ENCODE assay signal across 12 cellular contexts in the genomic region with DNA sequence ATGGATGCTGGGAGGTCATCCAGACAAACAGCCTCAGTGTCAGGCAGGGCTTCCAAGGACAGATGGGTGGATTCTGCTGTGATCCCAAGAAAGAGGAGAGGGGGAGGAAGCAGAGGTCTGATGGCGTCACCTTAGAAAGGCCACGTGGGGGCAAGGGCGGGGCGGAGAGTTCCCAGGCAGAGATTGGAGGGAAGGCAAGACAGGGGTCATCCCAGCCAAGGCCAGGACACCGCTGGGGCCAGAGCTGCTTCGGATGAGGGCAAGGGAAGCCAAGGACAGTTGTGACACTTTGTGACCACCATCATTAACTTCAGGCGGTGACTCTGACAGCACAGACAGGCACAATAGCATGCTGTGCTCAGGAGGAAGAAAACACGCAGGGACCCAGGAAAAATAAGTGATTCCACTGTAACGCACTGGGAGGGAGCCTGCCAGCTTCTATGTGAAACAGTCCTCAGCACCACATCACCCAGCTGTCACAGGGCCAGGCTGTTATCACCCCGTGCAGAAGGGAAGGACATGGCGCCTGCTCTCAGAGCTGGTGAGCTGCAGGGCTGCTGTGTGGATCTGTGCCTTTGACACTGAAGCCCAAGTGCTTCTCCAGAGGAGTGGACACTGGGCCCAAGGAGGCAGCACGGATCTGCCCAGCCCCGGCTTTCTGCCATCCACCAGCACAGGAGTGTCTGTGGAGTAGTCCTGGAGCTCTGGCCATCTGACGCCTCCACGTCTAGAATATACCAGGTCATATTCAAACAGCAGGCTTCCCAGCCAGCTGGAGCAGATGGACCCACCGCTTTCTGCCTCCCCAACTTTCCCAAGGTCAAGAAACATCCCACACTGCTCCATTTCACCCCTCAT.
DNase-seq lines count a peak whose midpoint lies in the region; ATAC-seq and TF ChIP-seq lines count a peak whose summit lies in the region.
"Had no signal": no experiment of that assay in that cellular context is flagged by ENCODE, and none has a peak within 500 bp of the region (broad histone marks: within the 10 kb centered on the region; RNA-seq: fewer than 3 reads in every experiment).

No MANE protein-coding gene starts in this region.

- ATAC-seq in sciatic nerve (no peak), gastrocnemius medialis (no peak), HG03439 (IDR thresholded peaks at IDR 0.05; ENCODE audit: unreplicated experiment) (no peak)
- ATAC-seq: activated T-cell treated with anti-CD3 and anti-CD28 coated beads, Interleukin-2, amount 50 U/mL, for 72 hours had no signal

- intact Hi-C loops in sciatic nerve (cut with DNase I): no loop called here
- intact Hi-C loops in gastrocnemius medialis (cut with DNase I; ENCODE audit: low total_unique reads): no loop called here

- H3K9me3 ChIP-seq in right atrium auricular region (no peaks in the 10 kb centered on the region), gastrocnemius medialis (no peaks in the 10 kb centered on the region)
- H3K9me3 ChIP-seq: tibial nerve had no signal

- H3K36me3 ChIP-seq in H7 (replicated peaks; ENCODE audit: control insufficient read depth, insufficient read depth, low read length): no peaks in the 10 kb centered on the region
- H3K36me3 ChIP-seq in right atrium auricular region: no peaks in the 10 kb centered on the region
- no peaks in the 10 kb centered on the region for H3K36me3 ChIP-seq in gastrocnemius medialis
- H3K36me3 ChIP-seq: tibial nerve had no signal

- no peak overlapping the region for H3K4me3 ChIP-seq in H7 (ENCODE audit: insufficient read depth, low read depth, low read length)
- no peak overlapping the region for H3K4me3 ChIP-seq in right atrium auricular region
- no peak overlapping the region for H3K4me3 ChIP-seq in gastrocnemius medialis
- H3K4me3 ChIP-seq: tibial nerve had no signal

- H3K27me3 ChIP-seq in H7 (ENCODE audit: control insufficient read depth, insufficient read depth, low read length): no peaks in the 10 kb centered on the region
- no peaks in the 10 kb centered on the region for H3K27me3 ChIP-seq in right atrium auricular region
- peaks cover 4 to 15% (median 11%) of the 10 kb centered on the region in 3 donors for H3K27me3 ChIP-seq in gastrocnemius medialis
- H3K27me3 ChIP-seq: tibial nerve had no signal

- DNase-seq in H7 (peak; percentile 24), right atrium auricular region (ENCODE audit: low spot score) (peak; percentile 70), sciatic nerve (ENCODE audit: low spot score) (peak; percentile 39), gastrocnemius medialis (no peak), GM10266 (ENCODE audit: extremely low spot score) (no peak), HPDE6-E6E7 (ENCODE audit: extremely low spot score) (no peak)
- peak; percentile 40 for DNase-seq in activated CD8-positive, alpha-beta memory T cell treated with anti-CD3 and anti-CD28 coated beads, Interleukin-2, amount 50 U/mL, for 48 hours
- DNase-seq: activated T-cell treated with anti-CD3 and anti-CD28 coated beads, Interleukin-2, amount 50 U/mL, for 72 hours; DND-41 had no signal

- TF ChIP-seq CTCF in right atrium auricular region (IDR thresholded peaks at IDR 0.05) (no peak), gastrocnemius medialis (IDR thresholded peaks at IDR 0.05 in 4 of 5, conservative IDR thresholded peaks at IDR 0.05 in 1 of 5) (no peak), GM10266 (IDR thresholded peaks at IDR 0.05; ENCODE audit: control insufficient read depth, insufficient read depth, low read depth, missing control alignments) (no peak)

- H3K27ac ChIP-seq in right atrium auricular region (no peak overlapping the region), gastrocnemius medialis (no peak overlapping the region)
- H3K27ac ChIP-seq: parathyroid adenoma, tibial nerve had no signal

- H3K4me1 ChIP-seq in right atrium auricular region: no peaks in the 10 kb centered on the region
- no peaks in the 10 kb centered on the region for H3K4me1 ChIP-seq in gastrocnemius medialis

- in situ Hi-C loops in gastrocnemius medialis (cut with MboI; ENCODE audit: low sequenced_read_pairs in 4 of 4): no loop called here

- TF ChIP-seq POLR2A in gastrocnemius medialis (IDR thresholded peaks at IDR 0.05): no peak

Comparison
In these comparisons a context has a peak if more than half of its experiments do, and no peak if none do; other contexts are left out.
1. DNase-seq: peak in H7 (single experiment), activated CD8-positive, alpha-beta memory T cell treated with anti-CD3 and anti-CD28 coated beads, Interleukin-2, amount 50 U/mL, for 48 hours (single experiment), right atrium auricular region (single experiment) and sciatic nerve (single experiment); none in gastrocnemius medialis (0 of 2), GM10266 (single experiment) and HPDE6-E6E7 (single experiment).